ENCODE assay signal across 8 cellular contexts in genomic region chr3:48439820-48440589, GRCh38. TPM values are rescaled to one million over a fixed set of nuclear protein-coding genes. Genes with fewer than 3 reads are reported as not detected.
DNase-seq lines count a peak whose midpoint lies in the region; ATAC-seq and TF ChIP-seq lines count a peak whose summit lies in the region.

CCDC51 (minus strand) TSS chr3:48440119; CDS start chr3:48435128, 4,991 bp downstream.
TMA7 (plus strand) TSS chr3:48440257; CDS start chr3:48440297, 40 bp downstream.

- H3K4me2 ChIP-seq in PC-3 (ENCODE audit: low read length), result peak within 1 kb of the TSS; percentile 89

- H3K9me3 ChIP-seq in PC-3 (ENCODE audit: low read length), result no peaks in the 10 kb centered on the region
- no peaks in the 10 kb centered on the region for H3K9me3 ChIP-seq in mononuclear cell (ENCODE audit: low read depth, low read length)

- TF ChIP-seq CTCF in PC-3 (conservative IDR thresholded peaks at IDR 0.05; ENCODE audit: low read depth, low read length) (no peak), epithelial cell of esophagus (IDR thresholded peaks at IDR 0.05; ENCODE audit: insufficient read depth, low read depth, low read length, missing control alignments) (no peak)

- peak; percentile 77 for DNase-seq in DMS153 (lab: John Stamatoyannopoulos, UW)
- peak; percentile 99 for DNase-seq in PC-3
- DNase-seq in activated T-cell treated with anti-CD3 and anti-CD28 coated beads for 48 hours (ENCODE audit: low read depth), result peak; percentile 97
- peak; percentile 99 for DNase-seq in epithelial cell of esophagus (ENCODE audit: low read depth)
- peak; percentile 94 to 97 for DNase-seq in stimulated activated CD8-positive, alpha-beta memory T cell treated with anti-CD3 and anti-CD28 coated beads, Interleukin-4, amount 100 ng/mL, for 1 hour (ENCODE audit: low read depth in 2 of 2, low spot score in 1 of 2)

- H3K79me2 ChIP-seq in PC-3 (ENCODE audit: low read length), result peaks cover 46% of the 10 kb centered on the region

- no peak for TF ChIP-seq RAD21 in Ishikawa (IDR thresholded peaks at IDR 0.05; ENCODE audit: low read depth)

- intact Hi-C loops in PC-3 (cut with micrococcal nuclease), result no loop called here

- BruUV-seq in PC-3 (replicated peaks; lab: Mats Ljungman, UMichigan), result no TSS peak

- H4K20me1 ChIP-seq in PC-3 (ENCODE audit: low read length), result peaks cover 7% of the 10 kb centered on the region

- peak within 1 kb of the TSS; percentile 56 for H3K27ac ChIP-seq in PC-3 (ENCODE audit: low read length)

- peak within 1 kb of the TSS; percentile 93 for H3K9ac ChIP-seq in PC-3 (ENCODE audit: low read length)

- TF ChIP-seq EP300 in Ishikawa (IDR thresholded peaks at IDR 0.05; ENCODE audit: borderline replicate concordance), result 0 out of 2 replicates have a peak, but pooled peaks have one; percentile 12

- peaks cover 17% of the 10 kb centered on the region for H3K4me1 ChIP-seq in PC-3 (ENCODE audit: insufficient read depth, low read length)
- H3K4me1 ChIP-seq in mononuclear cell (ENCODE audit: insufficient read depth, low read length), result peaks cover 36% of the 10 kb centered on the region

- peak within 1 kb of the TSS; percentile 99 for H3K4me3 ChIP-seq in PC-3 (ENCODE audit: low read length)
- H3K4me3 ChIP-seq in epithelial cell of esophagus (ENCODE audit: low read length), result peak within 1 kb of the TSS; percentile 98
- H3K4me3 ChIP-seq in mononuclear cell (ENCODE audit: low read length), result peak within 1 kb of the TSS; percentile 77

- H3K36me3 ChIP-seq in PC-3 (ENCODE audit: low read depth, low read length), result peaks cover 16% of the 10 kb centered on the region

- H3K27me3 ChIP-seq in PC-3 (ENCODE audit: low read length) (no peaks in the 10 kb centered on the region), mononuclear cell (ENCODE audit: insufficient read depth, low read length) (no peaks in the 10 kb centered on the region)

- peaks cover 5% of the 10 kb centered on the region for H3F3A ChIP-seq in PC-3 (ENCODE audit: low read length, unreplicated experiment)

- peak; percentile 86 for ATAC-seq in GM21576 (IDR thresholded peaks at IDR 0.05; ENCODE audit: unreplicated experiment)
- ATAC-seq in PC-3, result peak; percentile 91

- H3K9me2 ChIP-seq in PC-3 (replicated peaks; ENCODE audit: low read length), result no peaks in the 10 kb centered on the region

- POLR2A ChIA-PET in PC-3 (lab: Charles Lee; ENCODE audit: unreplicated experiment), result interaction anchor here (0.5 to 0.7 kb wide), 8 partner anchors 11 to 1956 kb away, joined by 3 to 6 read pairs (median 4); partner anchors contain the start of gene PFKFB4

- CTCF ChIA-PET in PC-3 (lab: Charles Lee), result interaction anchor here (0.5 to 1.0 kb wide), 5 partner anchors 11 to 245 kb away, joined by 3 to 11 read pairs (median 4); no protein-coding TSS in a partner anchor

- peak within 1 kb of the TSS; percentile 84 for H2AFZ ChIP-seq in PC-3 (ENCODE audit: low read length)

TF ChIP-seq in Ishikawa, 13 proteins besides CTCF, POLR2A, EP300 and RAD21:
- TF ChIP-seq, protein P1, sequence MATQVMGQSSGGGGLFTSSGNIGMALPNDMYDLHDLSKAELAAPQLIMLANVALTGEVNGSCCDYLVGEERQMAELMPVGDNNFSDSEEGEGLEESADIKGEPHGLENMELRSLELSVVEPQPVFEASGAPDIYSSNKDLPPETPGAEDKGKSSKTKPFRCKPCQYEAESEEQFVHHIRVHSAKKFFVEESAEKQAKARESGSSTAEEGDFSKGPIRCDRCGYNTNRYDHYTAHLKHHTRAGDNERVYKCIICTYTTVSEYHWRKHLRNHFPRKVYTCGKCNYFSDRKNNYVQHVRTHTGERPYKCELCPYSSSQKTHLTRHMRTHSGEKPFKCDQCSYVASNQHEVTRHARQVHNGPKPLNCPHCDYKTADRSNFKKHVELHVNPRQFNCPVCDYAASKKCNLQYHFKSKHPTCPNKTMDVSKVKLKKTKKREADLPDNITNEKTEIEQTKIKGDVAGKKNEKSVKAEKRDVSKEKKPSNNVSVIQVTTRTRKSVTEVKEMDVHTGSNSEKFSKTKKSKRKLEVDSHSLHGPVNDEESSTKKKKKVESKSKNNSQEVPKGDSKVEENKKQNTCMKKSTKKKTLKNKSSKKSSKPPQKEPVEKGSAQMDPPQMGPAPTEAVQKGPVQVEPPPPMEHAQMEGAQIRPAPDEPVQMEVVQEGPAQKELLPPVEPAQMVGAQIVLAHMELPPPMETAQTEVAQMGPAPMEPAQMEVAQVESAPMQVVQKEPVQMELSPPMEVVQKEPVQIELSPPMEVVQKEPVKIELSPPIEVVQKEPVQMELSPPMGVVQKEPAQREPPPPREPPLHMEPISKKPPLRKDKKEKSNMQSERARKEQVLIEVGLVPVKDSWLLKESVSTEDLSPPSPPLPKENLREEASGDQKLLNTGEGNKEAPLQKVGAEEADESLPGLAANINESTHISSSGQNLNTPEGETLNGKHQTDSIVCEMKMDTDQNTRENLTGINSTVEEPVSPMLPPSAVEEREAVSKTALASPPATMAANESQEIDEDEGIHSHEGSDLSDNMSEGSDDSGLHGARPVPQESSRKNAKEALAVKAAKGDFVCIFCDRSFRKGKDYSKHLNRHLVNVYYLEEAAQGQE (IDR thresholded peaks at IDR 0.05; ENCODE audit: low read depth), result no peak
- TF ChIP-seq YY1 (IDR thresholded peaks at IDR 0.05; ENCODE audit: low read depth), result peak; percentile 91
- TF ChIP-seq ZBTB7A (IDR thresholded peaks at IDR 0.05; ENCODE audit: low read depth), result no peak
- no peak for TF ChIP-seq NFIC (IDR thresholded peaks at IDR 0.05)
- peak; percentile 19; the same call in 1 of the 2 replicates for TF ChIP-seq EGR1 (IDR thresholded peaks at IDR 0.05)
- TF ChIP-seq, protein P2, sequence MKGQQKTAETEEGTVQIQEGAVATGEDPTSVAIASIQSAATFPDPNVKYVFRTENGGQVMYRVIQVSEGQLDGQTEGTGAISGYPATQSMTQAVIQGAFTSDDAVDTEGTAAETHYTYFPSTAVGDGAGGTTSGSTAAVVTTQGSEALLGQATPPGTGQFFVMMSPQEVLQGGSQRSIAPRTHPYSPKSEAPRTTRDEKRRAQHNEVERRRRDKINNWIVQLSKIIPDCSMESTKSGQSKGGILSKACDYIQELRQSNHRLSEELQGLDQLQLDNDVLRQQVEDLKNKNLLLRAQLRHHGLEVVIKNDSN (IDR thresholded peaks at IDR 0.05), result peak; percentile 82
- no peak for TF ChIP-seq FOXM1 (IDR thresholded peaks at IDR 0.05; ENCODE audit: borderline replicate concordance, low read depth)
- peak; percentile 83 for TF ChIP-seq CREB1 (IDR thresholded peaks at IDR 0.05; ENCODE audit: low read depth)
- TF ChIP-seq CEBPB (IDR thresholded peaks at IDR 0.05), result no peak
- peak; percentile 95 for TF ChIP-seq MAX (IDR thresholded peaks at IDR 0.05)
- TF ChIP-seq TAF1 (IDR thresholded peaks at IDR 0.05; ENCODE audit: low read depth), result peak; percentile 68
- TF ChIP-seq TCF12 (IDR thresholded peaks at IDR 0.05; ENCODE audit: low read depth), result no peak
- TF ChIP-seq TEAD4 (IDR thresholded peaks at IDR 0.05), result no peak
TF ChIP-seq in Ishikawa: peak in this region for 6.

RNA-seq across cellular contexts. Expression of gene CCDC51, which starts in this region (rescaled TPM):
- total RNA-seq in PC-3 (2014; rRNA removed), result 27.8 and 30.9 TPM in 2 replicates
- 1.4 TPM for total RNA-seq in mononuclear cell

RNA-seq across cellular contexts. Expression of gene TMA7, which starts in this region (rescaled TPM):
- total RNA-seq in PC-3 (2014; rRNA removed) (517 and 618 TPM in 2 replicates), mononuclear cell (271 TPM)

Comparison
In these comparisons a context has a peak if more than half of its experiments do, and no peak if none do; other contexts are left out.
1. Peak in every context shown above with its lines: DNase-seq, ATAC-seq, H3K4me3 ChIP-seq and H3K27ac ChIP-seq.
2. RNA of gene CCDC51 (total RNA-seq): 27.8 to 30.9 TPM in PC-3; 1.4 TPM in mononuclear cell (single experiment); every median in the first group is over 10 times any median in the second.